ENCODE assay signal across 28 cellular contexts in the genomic region with DNA sequence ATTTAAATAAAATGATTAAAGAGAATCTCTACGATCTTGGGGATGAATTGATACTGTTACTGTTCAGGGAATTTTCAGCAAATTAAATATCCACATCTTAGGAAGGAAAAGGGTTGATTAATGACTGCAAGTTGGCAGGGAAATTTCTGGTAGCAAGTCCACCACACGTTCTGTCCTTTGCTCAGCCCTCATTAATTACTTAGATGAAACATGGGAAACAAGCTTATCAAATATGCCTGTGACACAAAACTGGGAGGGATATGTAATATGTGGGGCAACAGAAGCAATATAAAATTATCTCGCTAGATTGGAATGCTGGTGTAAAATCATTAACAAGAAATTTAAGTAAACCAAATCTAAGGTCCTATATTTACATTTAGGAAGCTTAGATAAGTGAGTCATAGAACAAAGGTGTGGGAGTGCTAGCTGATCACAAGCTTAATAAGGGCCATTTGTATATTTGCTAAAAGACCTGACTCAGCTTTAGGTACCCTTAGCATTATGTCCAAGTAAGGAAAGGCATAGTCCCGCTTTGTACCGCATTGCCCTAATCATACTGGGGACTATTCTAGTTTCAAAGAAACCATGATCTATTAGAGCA. TPM values are rescaled to one million over a fixed set of nuclear protein-coding genes. Genes with fewer than 3 reads are reported as not detected.
DNase-seq lines count a peak whose midpoint lies in the region; ATAC-seq, FAIRE-seq and TF ChIP-seq lines count a peak whose summit lies in the region.
"Had no signal": no experiment of that assay in that cellular context is flagged by ENCODE, and none has a peak within 500 bp of the region (broad histone marks: within the 10 kb centered on the region; RNA-seq: fewer than 3 reads in every experiment).

No MANE protein-coding gene starts in this region.

- H3K4me3 ChIP-seq in K562 (no peak overlapping the region), small intestine (ENCODE audit: low read depth in 1 of 2, low read length in 2 of 2) (no peak overlapping the region), dorsolateral prefrontal cortex (no peak overlapping the region), right cardiac atrium (ENCODE audit: low read length) (no peak overlapping the region)
- H3K4me3 ChIP-seq: BLaER1, coronary artery, gastrocnemius medialis, Peyer's patch, right atrium auricular region, SJSA1, upper lobe of left lung had no signal

- intact Hi-C loops in K562 (cut with micrococcal nuclease), result loop anchor here (1.0 kb wide), 1 partner anchor 93 kb away; no protein-coding TSS in a partner anchor
- intact Hi-C loops in dorsolateral prefrontal cortex (cut with DNase I), result no loop called here
- intact Hi-C loops in right cardiac atrium (cut with DNase I), result no loop called here

- H3K79me2 ChIP-seq in K562 (ENCODE audit: control insufficient read depth, insufficient read depth, low read length), result no peaks in the 10 kb centered on the region

- TF ChIP-seq EP300 in K562 (IDR thresholded peaks at IDR 0.05; ENCODE audit: low read length), result no peak

- no peak for TF ChIP-seq CTCF in K562 (IDR thresholded peaks at IDR 0.05 in 2 of 3, conservative IDR thresholded peaks at IDR 0.05 in 1 of 3; ENCODE audit: insufficient read depth in 2 of 3, low read depth in 1 of 3, low read length in 3 of 3)
- peak in 1 of 56 donors; percentile 5 for TF ChIP-seq CTCF in dorsolateral prefrontal cortex (IDR thresholded peaks at IDR 0.05 in 54 of 56, conservative IDR thresholded peaks at IDR 0.05 in 2 of 56; ENCODE audit: low read depth in 1 of 56, partially characterized antibody in 56 of 56)

- H3K27ac ChIP-seq in K562 (ENCODE audit: extremely low read depth, low read depth, low read length), result no peak overlapping the region
- peak overlapping the region in 1 of 2 donors; percentile 53 for H3K27ac ChIP-seq in small intestine (ENCODE audit: low read depth in 1 of 2, low read length in 1 of 2)
- H3K27ac ChIP-seq in dorsolateral prefrontal cortex, result no peak overlapping the region
- no peak overlapping the region for H3K27ac ChIP-seq in right cardiac atrium (ENCODE audit: low read length)
- H3K27ac ChIP-seq: BLaER1, coronary artery, gastrocnemius medialis, Peyer's patch, right atrium auricular region, SJSA1 had no signal

- ATAC-seq in K562 (no peak), right cardiac atrium (no peak), HG03139 (IDR thresholded peaks at IDR 0.05; ENCODE audit: unreplicated experiment) (no peak)
- ATAC-seq: activated CD4-positive, CD25-positive, alpha-beta regulatory T cell treated with anti-CD3 and anti-CD28 coated beads, Interleukin-2, amount 50 U/mL, for 24 hours; gastrocnemius medialis had no signal

- no peak for TF ChIP-seq POLR2A in K562 (conservative IDR thresholded peaks at IDR 0.05)

- peaks cover 4 to 5% of the 10 kb centered on the region in 2 experiments; a peak in 3 of 5 replicates for H3K4me1 ChIP-seq in K562 (replicated peaks in 1 of 2; ENCODE audit: control insufficient read depth in 2 of 2, insufficient read depth in 2 of 2, low read length in 2 of 2)
- no peaks in the 10 kb centered on the region for H3K4me1 ChIP-seq in small intestine (ENCODE audit: control insufficient read depth in 2 of 2, insufficient read depth in 1 of 2, low read depth in 1 of 2, low read length in 1 of 2)
- H3K4me1 ChIP-seq in right cardiac atrium (ENCODE audit: control insufficient read depth, insufficient read depth, low read length), result no peaks in the 10 kb centered on the region
- H3K4me1 ChIP-seq: BLaER1, gastrocnemius medialis, right atrium auricular region, SJSA1 had no signal

- H3K9me3 ChIP-seq in K562 (replicated peaks; ENCODE audit: control insufficient read depth, insufficient read depth, low read depth, low read length) (no peaks in the 10 kb centered on the region), small intestine (ENCODE audit: control insufficient read depth, low read depth) (no peaks in the 10 kb centered on the region), right cardiac atrium (ENCODE audit: control insufficient read depth, low read length) (no peaks in the 10 kb centered on the region)
- H3K9me3 ChIP-seq: gastrocnemius medialis, Peyer's patch, right atrium auricular region, SJSA1, upper lobe of left lung had no signal

- no peaks in the 10 kb centered on the region for H3K9me1 ChIP-seq in K562 (ENCODE audit: control insufficient read depth, insufficient read depth, low read length)

- no TSS peak for BruUV-seq in K562 (replicated peaks; lab: Mats Ljungman, UMichigan)

- in situ Hi-C loops in K562 (cut with MboI), result no loop called here

- H3K27me3 ChIP-seq in K562 (ENCODE audit: control insufficient read depth in 2 of 2, insufficient read depth in 2 of 2, low read length in 2 of 2) (peaks cover 2 to 29% of the 10 kb centered on the region in 2 experiments; a peak in 4 of 5 replicates), small intestine (ENCODE audit: control insufficient read depth in 2 of 2, insufficient read depth in 2 of 2, low read length in 2 of 2) (no peaks in the 10 kb centered on the region), dorsolateral prefrontal cortex (peaks cover 0 to 2% (median 0%) of the 10 kb centered on the region in 45 donors), right cardiac atrium (ENCODE audit: control insufficient read depth, insufficient read depth) (peaks cover 2% of the 10 kb centered on the region)
- H3K27me3 ChIP-seq: BLaER1, gastrocnemius medialis, Peyer's patch, right atrium auricular region, SJSA1, upper lobe of left lung had no signal

- no peaks in the 10 kb centered on the region for H3K36me3 ChIP-seq in K562 (ENCODE audit: control insufficient read depth, insufficient read depth, low read length)
- H3K36me3 ChIP-seq in small intestine (ENCODE audit: control insufficient read depth in 2 of 2, insufficient read depth in 2 of 2, low read length in 2 of 2), result no peaks in the 10 kb centered on the region
- H3K36me3 ChIP-seq: BLaER1, gastrocnemius medialis, Peyer's patch, right atrium auricular region, SJSA1, upper lobe of left lung had no signal

- POLR2A ChIA-PET in K562 (lab: Yijun Ruan, JAX), result interaction anchor here (0.6 to 1.6 kb wide), 2 partner anchors 9 to 13 kb away, joined by 3 to 4 read pairs; no protein-coding TSS in a partner anchor

- FAIRE-seq in K562 (lab: Jason Lieb, UNC) (no peak), small intestine (lab: Jason Lieb, UNC) (peak; percentile 67)
- FAIRE-seq: endometrium had no signal

- no peak overlapping the region for H3K4me2 ChIP-seq in K562 (ENCODE audit: insufficient read depth, low read length)
- H3K4me2 ChIP-seq: BLaER1 had no signal

- no peak overlapping the region for H3K9ac ChIP-seq in K562 (ENCODE audit: insufficient read depth in 1 of 2, low read depth in 2 of 2, low read length in 2 of 2)
- H3K9ac ChIP-seq: BLaER1 had no signal

- WGBS in K562 (ENCODE audit: insufficient coverage, low coverage, missing lambda C conversion rate), result 29% methylated on average over 5 of the region's 5 CpGs
- WGBS in small intestine, 3 donors, result 14 to 57% (median 33%) methylated on average over 5 of the region's 5 CpGs
- 79% methylated on average over 5 of the region's 5 CpGs for WGBS in right cardiac atrium

- no peaks in the 10 kb centered on the region for H4K20me1 ChIP-seq in K562 (replicated peaks; ENCODE audit: control insufficient read depth, insufficient read depth, low read length)
- H4K20me1 ChIP-seq: BLaER1 had no signal

- CTCF ChIA-PET in K562 (lab: Yijun Ruan, JAX; ENCODE audit: low intra/inter-chr PET ratio), result interaction anchor here (1.8 to 2.1 kb wide), 2 partner anchors 91 to 94 kb away, joined by 6 to 7 read pairs; no protein-coding TSS in a partner anchor

- no peak overlapping the region for H2AFZ ChIP-seq in K562 (ENCODE audit: low read depth, low read length)

- peak; percentile 86 for DNase-seq in HT-29 (ENCODE audit: low spot score)
- no peak for DNase-seq in K562 (ENCODE audit: extremely low read depth in 1 of 4, low spot score in 3 of 4)
- DNase-seq in kidney tubule cell (ENCODE audit: low spot score), result peak; percentile 32
- peak; percentile 94 for DNase-seq in small intestine
- DNase-seq in dorsolateral prefrontal cortex, result no peak
- DNase-seq in NCI-H524 treated with DMSO at 0.1 percent for 48 hours (lab: John Stamatoyannopoulos, UW), result no peak
- DNase-seq in right cardiac atrium, result no peak
- DNase-seq: activated CD4-positive, alpha-beta memory T cell treated with anti-CD3 and anti-CD28 coated beads, Interleukin-2, amount 10 ng/mL, durations not matched to agents 7 days and 5 days; activated CD8-positive, alpha-beta memory T cell treated with anti-CD3 and anti-CD28 coated beads, Interleukin-2, amount 50 U/mL, for 48 hours; gastrocnemius medialis; hippocampal formation; NCI-H510A treated with DMSO at 0.1 percent for 48 hours; Peyer's patch; stimulated activated CD4-positive, alpha-beta T cell treated with anti-CD3 and anti-CD28 coated beads, Interleukin-4, amount 100 ng/mL, for 1 hour; T-helper 1 cell had no signal

- TF ChIP-seq RAD21 in K562 (CRISPR knock-in tag; conservative IDR thresholded peaks at IDR 0.05 in 1 of 2, IDR thresholded peaks at IDR 0.05 in 1 of 2), result no peak

RNA-seq across cellular contexts. Expression of a gene that starts 23.5 kb away (rescaled TPM):
- total RNA-seq in HT-29 (2014; rRNA removed; shearing (Covaris generic)), result 0.18 TPM in 1 of 2 replicates, not detected in the other
- total RNA-seq in K562 (2011; cell fraction: chromatin; rRNA removed; ENCODE audit: low replicate concordance), result 0.56 and 0.74 TPM in 2 replicates
- 0.17 and 0.26 TPM in 2 replicates for total RNA-seq in K562 (2011; cell fraction: nucleolus; rRNA removed)
- total RNA-seq in K562 (2011; cell fraction: nucleoplasm; rRNA removed), result 0.44 and 1.1 TPM in 2 replicates
- total RNA-seq in K562 (2014; rRNA removed) (not detected in 2 replicates), K562 (2014; rRNA removed; fragmentation: Illumina TruSeq; extraction: Trizol) (not detected in 2 replicates), K562 (2015; rRNA removed; fragmentation: Illumina TruSeq; extraction: Trizol) (not detected in 2 replicates), K562 (2021) (not detected in 2 replicates), dorsolateral prefrontal cortex (1 to 10 TPM in 76 of 120 experiments, under 1 TPM in 42, not detected in 2; 0.18 to 8.5 (median 1.4) TPM), right cardiac atrium (not detected)
- polyA plus RNA-seq in K562 (2011; rRNA removed) (0.12 TPM in 1 of 2 replicates, not detected in the other), K562 (2014; fragmentation: Illumina TruSeq; extraction: Trizol) (0.04 TPM in 1 of 2 replicates, not detected in the other), K562 (2014; fragmentation: Nextera tagmentation; extraction: Ambion mirVana) (not detected), K562 (2014; rRNA removed) (not detected in 2 replicates), small intestine (under 1 TPM in 1 of 3 donors, not detected in 2; 0.01 TPM), right cardiac atrium (not detected)
- 0.03 TPM in 1 of 2 replicates, not detected in the other for polyA plus RNA-seq in K562 (2011; cell fraction: cytosol; rRNA removed)
- 0.36 and 0.60 TPM in 2 replicates for polyA plus RNA-seq in K562 (2011; cell fraction: nucleus; rRNA removed)
- 0.08 TPM in 1 of 2 replicates, not detected in the other for polyA plus RNA-seq in K562 (2012)
- 0.27 TPM in 1 of 2 replicates, not detected in the other for polyA minus RNA-seq in K562 (2011; rRNA and poly(A)+ RNA removed)
- polyA minus RNA-seq in K562 (2011; cell fraction: cytosol; rRNA and poly(A)+ RNA removed), result not detected in 2 replicates
- 0.13 and 0.22 TPM in 2 replicates for polyA minus RNA-seq in K562 (2011; cell fraction: nucleus; rRNA and poly(A)+ RNA removed)
- total RNA-seq: activated CD4-positive, alpha-beta memory T cell treated with anti-CD3 and anti-CD28 coated beads, Interleukin-2, amount 10 ng/mL, durations not matched to agents 7 days and 5 days; cardiac septum; gastrocnemius medialis; natural killer cell treated with Interleukin-12 subunit alpha and Interleukin-12 subunit beta and Interleukin-15 and Interleukin-18, amount 100 ng/mL, for 72 hours; osteocyte; right atrium auricular region; SJSA1; subcutaneous adipose tissue; upper lobe of left lung had no signal
- polyA plus RNA-seq: liver had no signal

RNA-seq across cellular contexts. Expression of a gene that starts 24.5 kb away (rescaled TPM):
- 0.55 and 0.56 TPM in 2 replicates for total RNA-seq in HT-29 (2014; rRNA removed; shearing (Covaris generic))
- total RNA-seq in K562 (2011; cell fraction: chromatin; rRNA removed; ENCODE audit: low replicate concordance), result 2.1 and 5.6 TPM in 2 replicates
- total RNA-seq in K562 (2011; cell fraction: nucleolus; rRNA removed), result 3.2 and 3.3 TPM in 2 replicates
- 2.2 and 2.7 TPM in 2 replicates for total RNA-seq in K562 (2011; cell fraction: nucleoplasm; rRNA removed)
- total RNA-seq in K562 (2014; rRNA removed), result 0.04 and 0.36 TPM in 2 replicates
- 0.11 and 0.51 TPM in 2 replicates for total RNA-seq in K562 (2014; rRNA removed; fragmentation: Illumina TruSeq; extraction: Trizol)
- total RNA-seq in K562 (2015; rRNA removed; fragmentation: Illumina TruSeq; extraction: Trizol), result 0.04 and 0.11 TPM in 2 replicates
- 0.18 and 0.81 TPM in 2 replicates for total RNA-seq in K562 (2021)
- polyA plus RNA-seq in K562 (2011; rRNA removed), result 0.08 and 0.37 TPM in 2 replicates
- 0.19 and 0.33 TPM in 2 replicates for polyA plus RNA-seq in K562 (2011; cell fraction: cytosol; rRNA removed)
- 3.7 and 4.0 TPM in 2 replicates for polyA plus RNA-seq in K562 (2011; cell fraction: nucleus; rRNA removed)
- polyA plus RNA-seq in K562 (2012), result 0.59 and 13.5 TPM in 2 replicates
- 0.25 and 0.26 TPM in 2 replicates for polyA plus RNA-seq in K562 (2014; fragmentation: Illumina TruSeq; extraction: Trizol)
- polyA plus RNA-seq in K562 (2014; fragmentation: Nextera tagmentation; extraction: Ambion mirVana), result under 1 TPM; 0.04 to 0.06 TPM
- 0.22 and 0.32 TPM in 2 replicates for polyA plus RNA-seq in K562 (2014; rRNA removed)
- polyA minus RNA-seq in K562 (2011; rRNA and poly(A)+ RNA removed), result 0.36 and 0.46 TPM in 2 replicates
- polyA minus RNA-seq in K562 (2011; cell fraction: cytosol; rRNA and poly(A)+ RNA removed), result not detected in 2 replicates
- polyA minus RNA-seq in K562 (2011; cell fraction: nucleus; rRNA and poly(A)+ RNA removed), result 0.89 and 0.94 TPM in 2 replicates
- polyA plus RNA-seq in small intestine, result 10 to 100 TPM in 2 of 3 donors, 1 to 10 TPM in 1; 8.8 to 27.3 (median 23.0) TPM
- total RNA-seq in dorsolateral prefrontal cortex, result 1 to 10 TPM in 75 of 120 experiments, under 1 TPM in 41, not detected in 4; 0.15 to 6.3 (median 1.5) TPM
- not detected for total RNA-seq in right cardiac atrium
- not detected for polyA plus RNA-seq in right cardiac atrium
- total RNA-seq: activated CD4-positive, alpha-beta memory T cell treated with anti-CD3 and anti-CD28 coated beads, Interleukin-2, amount 10 ng/mL, durations not matched to agents 7 days and 5 days; cardiac septum; gastrocnemius medialis; natural killer cell treated with Interleukin-12 subunit alpha and Interleukin-12 subunit beta and Interleukin-15 and Interleukin-18, amount 100 ng/mL, for 72 hours; osteocyte; SJSA1 had no signal

RNA-seq across cellular contexts. Expression of a gene that starts 29.3 kb away (rescaled TPM):
- total RNA-seq in HT-29 (2014; rRNA removed; shearing (Covaris generic)), result not detected in 2 replicates
- total RNA-seq in K562 (2011; cell fraction: chromatin; rRNA removed; ENCODE audit: low replicate concordance), result not detected in 2 replicates
- not detected in 2 replicates for total RNA-seq in K562 (2011; cell fraction: nucleolus; rRNA removed)
- not detected in 2 replicates for total RNA-seq in K562 (2011; cell fraction: nucleoplasm; rRNA removed)
- total RNA-seq in K562 (2014; rRNA removed) (not detected in 2 replicates), K562 (2014; rRNA removed; fragmentation: Illumina TruSeq; extraction: Trizol) (not detected in 2 replicates), K562 (2015; rRNA removed; fragmentation: Illumina TruSeq; extraction: Trizol) (not detected in 2 replicates), K562 (2021) (not detected in 2 replicates), dorsolateral prefrontal cortex (not detected), right cardiac atrium (not detected)
- polyA plus RNA-seq in K562 (2011; rRNA removed) (not detected in 2 replicates), K562 (2014; fragmentation: Illumina TruSeq; extraction: Trizol) (not detected in 2 replicates), K562 (2014; fragmentation: Nextera tagmentation; extraction: Ambion mirVana) (not detected), K562 (2014; rRNA removed) (not detected in 2 replicates), small intestine (not detected), right cardiac atrium (not detected)
- polyA plus RNA-seq in K562 (2011; cell fraction: cytosol; rRNA removed), result not detected in 2 replicates
- not detected in 2 replicates for polyA plus RNA-seq in K562 (2011; cell fraction: nucleus; rRNA removed)
- polyA plus RNA-seq in K562 (2012), result 0.20 and 0.55 TPM in 2 replicates
- polyA minus RNA-seq in K562 (2011; rRNA and poly(A)+ RNA removed), result not detected in 2 replicates
- polyA minus RNA-seq in K562 (2011; cell fraction: cytosol; rRNA and poly(A)+ RNA removed), result not detected in 2 replicates
- polyA minus RNA-seq in K562 (2011; cell fraction: nucleus; rRNA and poly(A)+ RNA removed), result not detected in 2 replicates
- total RNA-seq: activated CD4-positive, alpha-beta memory T cell treated with anti-CD3 and anti-CD28 coated beads, Interleukin-2, amount 10 ng/mL, durations not matched to agents 7 days and 5 days; cardiac septum; gastrocnemius medialis; liver; natural killer cell treated with Interleukin-12 subunit alpha and Interleukin-12 subunit beta and Interleukin-15 and Interleukin-18, amount 100 ng/mL, for 72 hours; osteocyte; Peyer's patch; right atrium auricular region; SJSA1; subcutaneous adipose tissue; upper lobe of left lung had no signal
- polyA plus RNA-seq: liver had no signal

RNA-seq across cellular contexts. Expression of a gene that starts 52.1 kb away (rescaled TPM):
- total RNA-seq in HT-29 (2014; rRNA removed; shearing (Covaris generic)), result 0.13 TPM in 1 of 2 replicates, not detected in the other
- 113 and 184 TPM in 2 replicates for total RNA-seq in K562 (2011; cell fraction: chromatin; rRNA removed; ENCODE audit: low replicate concordance)
- total RNA-seq in K562 (2011; cell fraction: nucleolus; rRNA removed), result 129 and 133 TPM in 2 replicates
- total RNA-seq in K562 (2011; cell fraction: nucleoplasm; rRNA removed), result 107 and 122 TPM in 2 replicates
- 15.9 and 22.0 TPM in 2 replicates for total RNA-seq in K562 (2014; rRNA removed)
- 19.2 and 19.3 TPM in 2 replicates for total RNA-seq in K562 (2014; rRNA removed; fragmentation: Illumina TruSeq; extraction: Trizol)
- total RNA-seq in K562 (2015; rRNA removed; fragmentation: Illumina TruSeq; extraction: Trizol), result 22.2 and 25.5 TPM in 2 replicates
- total RNA-seq in K562 (2021), result 28.7 and 34.3 TPM in 2 replicates
- polyA plus RNA-seq in K562 (2011; rRNA removed), result 47.4 and 72.0 TPM in 2 replicates
- polyA plus RNA-seq in K562 (2011; cell fraction: cytosol; rRNA removed), result 33.6 and 44.4 TPM in 2 replicates
- 361 and 506 TPM in 2 replicates for polyA plus RNA-seq in K562 (2011; cell fraction: nucleus; rRNA removed)
- 25.0 and 47.3 TPM in 2 replicates for polyA plus RNA-seq in K562 (2012)
- polyA plus RNA-seq in K562 (2014; fragmentation: Illumina TruSeq; extraction: Trizol), result 33.8 and 35.3 TPM in 2 replicates
- 10 to 100 TPM in 1 of 2 experiments, 1 to 10 TPM in 1; 9.0 to 18.9 TPM for polyA plus RNA-seq in K562 (2014; fragmentation: Nextera tagmentation; extraction: Ambion mirVana)
- 33.1 and 36.7 TPM in 2 replicates for polyA plus RNA-seq in K562 (2014; rRNA removed)
- 31.5 and 38.3 TPM in 2 replicates for polyA minus RNA-seq in K562 (2011; rRNA and poly(A)+ RNA removed)
- polyA minus RNA-seq in K562 (2011; cell fraction: cytosol; rRNA and poly(A)+ RNA removed), result 14.1 and 24.0 TPM in 2 replicates
- 85.5 and 91.1 TPM in 2 replicates for polyA minus RNA-seq in K562 (2011; cell fraction: nucleus; rRNA and poly(A)+ RNA removed)
- polyA plus RNA-seq in small intestine, result under 1 TPM in 1 of 3 donors, not detected in 2; 0.13 TPM
- 10 to 100 TPM in 46 of 120 experiments, 1 to 10 TPM in 73, under 1 TPM in 1; 0.75 to 50.5 (median 8.3) TPM for total RNA-seq in dorsolateral prefrontal cortex
- total RNA-seq in right cardiac atrium, result 1 to 10 TPM in 1 of 4 donors, under 1 TPM in 2, not detected in 1; 0.25 to 1.6 (median 0.60) TPM
- polyA plus RNA-seq in right cardiac atrium, result 0.29 TPM
- total RNA-seq: gastrocnemius medialis; natural killer cell treated with Interleukin-12 subunit alpha and Interleukin-12 subunit beta and Interleukin-15 and Interleukin-18, amount 100 ng/mL, for 72 hours; Peyer's patch had no signal

RNA-seq across cellular contexts. Expression of a gene that starts 55.1 kb away (rescaled TPM):
- 35.9 and 45.9 TPM in 2 replicates for total RNA-seq in HT-29 (2014; rRNA removed; shearing (Covaris generic))
- 81.3 and 499 TPM in 2 replicates for total RNA-seq in K562 (2011; cell fraction: chromatin; rRNA removed; ENCODE audit: low replicate concordance)
- 147 and 442 TPM in 2 replicates for total RNA-seq in K562 (2011; cell fraction: nucleolus; rRNA removed)
- total RNA-seq in K562 (2011; cell fraction: nucleoplasm; rRNA removed), result 112 and 171 TPM in 2 replicates
- total RNA-seq in K562 (2014; rRNA removed) (10.4 and 11.3 TPM in 2 replicates), K562 (2014; rRNA removed; fragmentation: Illumina TruSeq; extraction: Trizol) (4.1 and 4.3 TPM in 2 replicates), K562 (2015; rRNA removed; fragmentation: Illumina TruSeq; extraction: Trizol) (1.5 and 2.1 TPM in 2 replicates), K562 (2021) (13.2 and 19.1 TPM in 2 replicates), dorsolateral prefrontal cortex (100 to 1,000 TPM in 119 of 120 experiments, 10 to 100 TPM in 1; 87.8 to 336 (median 232) TPM), right cardiac atrium (10 to 100 TPM in 1 of 4 donors, 1 to 10 TPM in 3; 3.8 to 11.3 (median 6.7) TPM)
- polyA plus RNA-seq in K562 (2011; rRNA removed) (108 and 123 TPM in 2 replicates), K562 (2014; fragmentation: Illumina TruSeq; extraction: Trizol) (7.6 and 10.7 TPM in 2 replicates), K562 (2014; fragmentation: Nextera tagmentation; extraction: Ambion mirVana) (1 to 10 TPM; 1.4 to 2.5 TPM), K562 (2014; rRNA removed) (12.0 and 16.3 TPM in 2 replicates), small intestine (10 to 100 TPM in 2 of 3 donors, 1 to 10 TPM in 1; 6.5 to 26.2 (median 17.0) TPM), right cardiac atrium (6.9 TPM)
- polyA plus RNA-seq in K562 (2011; cell fraction: cytosol; rRNA removed), result 99.6 and 191 TPM in 2 replicates
- 516 and 1,081 TPM in 2 replicates for polyA plus RNA-seq in K562 (2011; cell fraction: nucleus; rRNA removed)
- 8.8 and 13.0 TPM in 2 replicates for polyA plus RNA-seq in K562 (2012)
- polyA minus RNA-seq in K562 (2011; rRNA and poly(A)+ RNA removed), result 56.3 and 87.3 TPM in 2 replicates
- 119 and 124 TPM in 2 replicates for polyA minus RNA-seq in K562 (2011; cell fraction: cytosol; rRNA and poly(A)+ RNA removed)
- polyA minus RNA-seq in K562 (2011; cell fraction: nucleus; rRNA and poly(A)+ RNA removed), result 75.4 and 113 TPM in 2 replicates

Comparison
In these comparisons a context has a peak if more than half of its experiments do, and no peak if none do; other contexts are left out.
1. DNase-seq: peak in HT-29 (single experiment), kidney tubule cell (single experiment) and small intestine (single experiment); none in K562 (0 of 4), dorsolateral prefrontal cortex (0 of 10), NCI-H524 treated with DMSO at 0.1 percent for 48 hours (single experiment) and right cardiac atrium (0 of 3).